21 cellular contexts compared by ENCODE assay signal in the genomic region with DNA sequence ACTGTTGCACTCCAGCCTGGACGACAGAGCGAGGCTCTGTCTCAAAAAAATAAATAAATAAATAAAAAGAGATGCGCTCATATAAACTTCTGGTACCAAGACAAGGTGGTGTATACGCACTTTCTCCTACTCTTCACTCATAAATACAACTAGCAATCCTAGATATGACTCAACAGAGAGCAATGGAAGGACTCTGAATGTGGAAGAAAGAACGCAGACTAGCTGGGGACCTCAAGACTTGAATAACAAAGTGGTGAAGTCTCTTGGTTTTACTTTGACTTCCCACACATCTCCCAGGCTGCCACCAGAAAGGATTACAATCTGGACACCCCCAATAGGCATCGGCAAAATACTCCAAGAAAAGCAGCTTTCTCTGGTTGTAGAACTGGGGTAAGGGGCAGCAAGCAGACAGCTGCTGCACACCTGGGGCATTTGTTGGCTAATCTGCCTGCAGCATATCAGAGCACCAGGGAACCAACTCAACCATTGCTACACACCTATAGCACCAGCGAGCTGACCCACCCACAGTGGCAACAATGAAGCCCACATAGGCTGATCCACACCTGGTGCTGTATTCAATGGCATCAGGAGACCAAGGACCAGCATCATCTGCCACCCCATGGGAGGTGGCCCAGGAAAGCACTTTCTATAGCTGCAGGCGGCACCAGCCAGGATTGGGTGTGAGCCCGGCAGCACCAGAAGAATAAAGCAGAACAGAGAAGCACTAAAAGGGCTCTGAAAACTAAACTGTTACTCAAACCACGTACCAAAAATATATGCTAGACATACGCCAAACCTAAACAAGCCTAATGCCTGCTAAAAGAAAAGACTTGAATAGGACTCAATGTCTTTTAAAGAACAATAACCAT.
"Had no signal": no experiment of that assay in that cellular context is flagged by ENCODE, and none has a peak within 500 bp of the region (broad histone marks: within the 10 kb centered on the region; RNA-seq: fewer than 3 reads in every experiment).

No MANE protein-coding gene starts in this region.

- H3K4me1 ChIP-seq: colonic mucosa, thyroid gland, uterus had no signal

- H3K27ac ChIP-seq: colonic mucosa, thyroid gland, uterus had no signal

- H3K4me3 ChIP-seq: colonic mucosa, lung, thyroid gland, uterus had no signal

- H3K27me3 ChIP-seq: colonic mucosa, thyroid gland, uterus had no signal

- H3K36me3 ChIP-seq: colonic mucosa, thyroid gland, uterus had no signal

- DNase-seq: activated B cell treated with CpG ODN at 0.5 μM for 24 hours; activated CD4-positive, alpha-beta T cell treated with anti-CD3 and anti-CD28 coated beads for 4 hours; activated CD8-positive, alpha-beta T cell treated with anti-CD3 and anti-CD28 coated beads for 36 hours; activated naive CD4-positive, alpha-beta T cell treated with Interleukin-2 at 50 U/mL for 16 hours; activated naive CD8-positive, alpha-beta T cell treated with anti-CD3 and anti-CD28 coated beads, Interleukin-2, amount 10 ng/mL, durations not matched to agents 7 days and 5 days; activated T-cell treated with anti-CD3 and anti-CD28 coated beads, Interleukin-2, amount 50 U/mL, for 1 hour; amygdala; colonic mucosa; erythroblast; nucleus accumbens; posterior cingulate gyrus; stimulated activated CD4-positive, alpha-beta T cell treated with anti-CD3 and anti-CD28 coated beads, Interleukin-12 subunit alpha, Interleukin-12 subunit beta, amount 100 ng/mL, for 4 hours; stimulated activated CD4-positive, alpha-beta T cell treated with anti-CD3 and anti-CD28 coated beads, Interleukin-1b, Interleukin-23, amount 100 ng/mL, for 48 hours; stimulated activated naive CD4-positive, alpha-beta T cell treated with Interleukin-2 at 50 U/mL for 16 hours; T-helper 2 cell; thyroid gland; uterus had no signal

- ATAC-seq: activated CD8-positive, alpha-beta T cell treated with anti-CD3 and anti-CD28 coated beads for 36 hours; activated T-helper 17 cell treated with anti-CD3 and anti-CD28 coated beads, Interleukin-2, amount 50 U/mL, for 72 hours; left lobe of liver; natural killer cell treated with Interleukin-12 subunit alpha and Interleukin-12 subunit beta and Interleukin-15 and Interleukin-18, amount 100 ng/mL, for 72 hours had no signal

- H3K9me3 ChIP-seq: colonic mucosa, thyroid gland, uterus had no signal
